Comparison of ENCODE assay signal across 10 cellular contexts in genomic region chr9:134551657-134552348, GRCh38.
A peak's percentile ranks its signal among the peaks of the same experiment; 100 is the strongest.
DNase-seq lines count a peak whose midpoint lies in the region; ATAC-seq and TF ChIP-seq lines count a peak whose summit lies in the region.
"Had no signal": no experiment of that assay in that cellular context is flagged by ENCODE, and none has a peak within 500 bp of the region (broad histone marks: within the 10 kb centered on the region; RNA-seq: fewer than 3 reads in every experiment).

No MANE protein-coding gene starts in this region.

- TF ChIP-seq CTCF in astrocyte of the cerebellum (IDR thresholded peaks at IDR 0.05; ENCODE audit: low read depth, low read length, missing control alignments), result no peak

- in situ Hi-C loops in astrocyte of the cerebellum (cut with HindIII; ENCODE audit: low sequenced_read_pairs), result no loop called here

- ATAC-seq in Right ventricle myocardium superior (ENCODE audit: poor library complexity) (no peak), Right ventricle myocardium inferior (no peak), HG02938 (IDR thresholded peaks at IDR 0.05; ENCODE audit: unreplicated experiment) (no peak), HG03196 (IDR thresholded peaks at IDR 0.05; ENCODE audit: unreplicated experiment) (no peak)

- intact Hi-C loops in Right ventricle myocardium superior (cut with DNase I) (no loop called here), Right ventricle myocardium inferior (cut with DNase I) (no loop called here)

- DNase-seq in Right ventricle myocardium superior, result peak; percentile 64
- no peak for DNase-seq in Right ventricle myocardium inferior (ENCODE audit: missing footprints)
- DNase-seq in astrocyte of the cerebellum (ENCODE audit: low read depth), result peak; percentile 87
- DNase-seq in left kidney (ENCODE audit: low read depth, low spot score), result peak; percentile 74
- no peak for DNase-seq in NCI-H1105 treated with DMSO at 0.1 percent for 48 hours (lab: John Stamatoyannopoulos, UW)
- DNase-seq in stimulated activated CD8-positive, alpha-beta memory T cell treated with anti-CD3 and anti-CD28 coated beads, Interleukin-4, amount 100 ng/mL, for 48 hours, result no peak

- H3K4me3 ChIP-seq in astrocyte of the cerebellum (ENCODE audit: low read depth, low read length), result no peak overlapping the region
- H3K4me3 ChIP-seq: cardiac muscle cell, lung had no signal

Comparison
In these comparisons a context has a peak if more than half of its experiments do, and no peak if none do; other contexts are left out.
1. DNase-seq: peak in Right ventricle myocardium superior (single experiment), astrocyte of the cerebellum (single experiment) and left kidney (single experiment); none in Right ventricle myocardium inferior (single experiment), NCI-H1105 treated with DMSO at 0.1 percent for 48 hours (single experiment) and stimulated activated CD8-positive, alpha-beta memory T cell treated with anti-CD3 and anti-CD28 coated beads, Interleukin-4, amount 100 ng/mL, for 48 hours (single experiment).